ENCODE assay signal across 16 cellular contexts in genomic region chr10:77431980-77432379, GRCh38.
DNase-seq lines count a peak whose midpoint lies in the region; ATAC-seq and TF ChIP-seq lines count a peak whose summit lies in the region.
"Had no signal": no experiment of that assay in that cellular context is flagged by ENCODE, and none has a peak within 500 bp of the region (broad histone marks: within the 10 kb centered on the region; RNA-seq: fewer than 3 reads in every experiment).

No MANE protein-coding gene starts in this region.

- H2BK5ac ChIP-seq in neuronal stem cell (ENCODE audit: low read length), result no peak overlapping the region

- H3K18ac ChIP-seq in neuronal stem cell (ENCODE audit: low read length), result peak overlapping the region; percentile 27

- H3K9me3 Mint-ChIP-seq in Caco-2 (ENCODE audit: unreplicated experiment), result peaks cover 18% of the 10 kb centered on the region
- H3K9me3 Mint-ChIP-seq: HFFc6 had no signal

- H3K9me2 ChIP-seq in hepatocyte (replicated peaks; ENCODE audit: insufficient read depth), result no peaks in the 10 kb centered on the region

- H3K27me3 Mint-ChIP-seq in Caco-2 (ENCODE audit: insufficient read depth, unreplicated experiment), result no peaks in the 10 kb centered on the region

- H3K9me3 ChIP-seq in Caco-2 (no peaks in the 10 kb centered on the region), hepatocyte (ENCODE audit: low read depth) (no peaks in the 10 kb centered on the region), neuronal stem cell (replicated peaks in 1 of 2; ENCODE audit: control insufficient read depth in 2 of 2, insufficient read depth in 1 of 2, low read depth in 1 of 2, low read length in 2 of 2) (no peaks in the 10 kb centered on the region)

- H3K79me1 ChIP-seq in neuronal stem cell (ENCODE audit: low read depth, low read length), result no peaks in the 10 kb centered on the region

- ATAC-seq in GM19463 (IDR thresholded peaks at IDR 0.05; ENCODE audit: unreplicated experiment), result no peak
- ATAC-seq: K562 had no signal

- H2AFZ ChIP-seq in hepatocyte (no peak overlapping the region), neuronal stem cell (ENCODE audit: low read length) (no peak overlapping the region)

- no peak overlapping the region for H4K8ac ChIP-seq in neuronal stem cell (ENCODE audit: low read depth, low read length)

- H3K36me3 Mint-ChIP-seq in Caco-2 (ENCODE audit: insufficient read depth, unreplicated experiment), result no peaks in the 10 kb centered on the region
- H3K36me3 Mint-ChIP-seq: CD4-positive, alpha-beta memory T cell had no signal

- no peak overlapping the region for H3K14ac ChIP-seq in neuronal stem cell (ENCODE audit: low read length)

- H3K9ac ChIP-seq in neuronal stem cell (ENCODE audit: low read depth, low read length, poor library complexity), result no peak overlapping the region

- no peak overlapping the region for H3K4me3 ChIP-seq in Caco-2 (ENCODE audit: low read depth, low read length)
- no peak overlapping the region for H3K4me3 ChIP-seq in hepatocyte
- H3K4me3 ChIP-seq in neuronal stem cell (ENCODE audit: low read length in 2 of 2), result no peak overlapping the region
- H3K4me3 ChIP-seq: K562 had no signal

- peaks cover 64% of the 10 kb centered on the region for H3K4me1 ChIP-seq in Caco-2
- H3K4me1 ChIP-seq in hepatocyte (ENCODE audit: insufficient read depth), result peaks cover 24% of the 10 kb centered on the region
- H3K4me1 ChIP-seq in neuronal stem cell (ENCODE audit: control insufficient read depth in 2 of 2, insufficient read depth in 1 of 2, low read depth in 1 of 2, low read length in 2 of 2), result peaks cover 0 to 5% of the 10 kb centered on the region in 2 donors

- CTCF ChIA-PET in Caco-2 (lab: Charles Lee), result interaction anchor here (1.0 to 1.4 kb wide), 3 partner anchors 15 to 54 kb away, joined by 3 to 4 read pairs (median 3); no protein-coding TSS in a partner anchor

- no peak overlapping the region for H2AK5ac ChIP-seq in neuronal stem cell (ENCODE audit: low read depth, low read length)

- TF ChIP-seq CTCF in Caco-2 (IDR thresholded peaks at IDR 0.05; ENCODE audit: insufficient read depth in 1 of 2, low read depth in 1 of 2, low read length in 1 of 2, severe bottlenecking in 1 of 2, unreplicated experiment in 1 of 2) (no peak), hepatocyte (IDR thresholded peaks at IDR 0.05; ENCODE audit: poor library complexity) (no peak)

- H2BK12ac ChIP-seq in neuronal stem cell (ENCODE audit: low read length), result no peak overlapping the region

- no peak overlapping the region for H3K4ac ChIP-seq in neuronal stem cell (ENCODE audit: low read length)

- DNase-seq in Caco-2 (no peak), hepatocyte (ENCODE audit: low spot score) (no peak), neuronal stem cell (ENCODE audit: low spot score) (no peak), NCI-H226 (no peak), GM19240 (ENCODE audit: insufficient read length, low spot score) (no peak), NCI-H2196 treated with DMSO at 0.1 percent for 48 hours (lab: John Stamatoyannopoulos, UW; ENCODE audit: unreplicated experiment) (no peak)
- DNase-seq: C1 segment of cervical spinal cord; CD4-positive, alpha-beta memory T cell; DMS153; DMS79 treated with DMSO at 0.1 percent for 48 hours; EL; HCEC 1CT; HFFc6 had no signal

- H3K4me3 Mint-ChIP-seq in Caco-2 (ENCODE audit: unreplicated experiment), result peak overlapping the region; percentile 28
- H3K4me3 Mint-ChIP-seq: B cell; CD4-positive, alpha-beta memory T cell; HFFc6 had no signal

- no TSS peak for BruUV-seq in Caco-2 (replicated peaks; lab: Mats Ljungman, UMichigan)

- H3K23ac ChIP-seq in neuronal stem cell (ENCODE audit: low read depth, low read length, poor library complexity), result no peak overlapping the region

- H2BK120ac ChIP-seq in neuronal stem cell (ENCODE audit: low read depth, low read length), result no peak overlapping the region

- H2BK15ac ChIP-seq in neuronal stem cell (ENCODE audit: low read length), result no peak overlapping the region

- H3K27me3 ChIP-seq in Caco-2 (replicated peaks; ENCODE audit: control insufficient read depth, insufficient read depth, low read length) (no peaks in the 10 kb centered on the region), hepatocyte (no peaks in the 10 kb centered on the region), neuronal stem cell (ENCODE audit: control insufficient read depth in 3 of 3, insufficient read depth in 3 of 3, low read depth in 1 of 3, low read length in 3 of 3) (no peaks in the 10 kb centered on the region)

- intact Hi-C loops in Caco-2 (cut with micrococcal nuclease; ENCODE audit: unreplicated experiment), result loop anchor here (1.0 to 2.0 kb wide), 10 partner anchors 15 to 209 kb away; no protein-coding TSS in a partner anchor

- no peaks in the 10 kb centered on the region for H4K20me1 ChIP-seq in hepatocyte (ENCODE audit: insufficient read depth, poor library complexity, severe bottlenecking)

- H4K91ac ChIP-seq in neuronal stem cell (ENCODE audit: low read depth, low read length, poor library complexity), result no peak overlapping the region

- peak overlapping the region; percentile 92 for H3K27ac Mint-ChIP-seq in Caco-2 (ENCODE audit: unreplicated experiment)
- H3K27ac Mint-ChIP-seq: B cell; CD4-positive, alpha-beta memory T cell; HFFc6 had no signal

- peak overlapping the region; percentile 49 for H3K4me2 ChIP-seq in hepatocyte
- no peak overlapping the region for H3K4me2 ChIP-seq in neuronal stem cell (ENCODE audit: insufficient read depth, low read length, poor library complexity, severe bottlenecking)

- H3K4me1 Mint-ChIP-seq in Caco-2 (ENCODE audit: low read depth, unreplicated experiment), result peaks cover 62% of the 10 kb centered on the region
- H3K4me1 Mint-ChIP-seq: B cell; CD4-positive, alpha-beta memory T cell had no signal

- H3K36me3 ChIP-seq in Caco-2 (ENCODE audit: control insufficient read depth, insufficient read depth, low read length) (no peaks in the 10 kb centered on the region), hepatocyte (replicated peaks; ENCODE audit: insufficient read depth, low read depth) (no peaks in the 10 kb centered on the region), neuronal stem cell (replicated peaks in 1 of 2; ENCODE audit: control insufficient read depth in 2 of 2, insufficient read depth in 2 of 2, low read length in 2 of 2) (no peaks in the 10 kb centered on the region)

- POLR2A ChIA-PET in Caco-2 (lab: Charles Lee), result no interaction called here

- 78% methylated on average over 4 of the region's 4 CpGs for WGBS in hepatocyte (ENCODE audit: low lambda C conversion rate, missing lambda C conversion rate)
- WGBS in neuronal stem cell (ENCODE audit: extremely low coverage in 2 of 2, insufficient read length in 2 of 2, insufficient replicate concordance in 1 of 2), 2 donors, result no CpG with 5 or more reads among the region's 4 CpGs

- peak overlapping the region; percentile 13 for H3K27ac ChIP-seq in hepatocyte
- H3K27ac ChIP-seq in neuronal stem cell (replicated peaks; ENCODE audit: low read length), result no peak overlapping the region

- peaks cover 3% of the 10 kb centered on the region for H3K79me2 ChIP-seq in hepatocyte
